39 cellular contexts compared by ENCODE assay signal in genomic region chr12:58190624-58191023, GRCh38.
"Had no signal": no experiment of that assay in that cellular context is flagged by ENCODE, and none has a peak within 500 bp of the region (broad histone marks: within the 10 kb centered on the region; RNA-seq: fewer than 3 reads in every experiment).

No MANE protein-coding gene starts in this region.

- H3K4me1 Mint-ChIP-seq: activated naive CD4-positive, alpha-beta T cell treated with anti-CD3 and anti-CD28 coated beads, Interleukin-2, amount 10 ng/mL, durations not matched to agents 7 days and 5 days; activated naive CD4-positive, alpha-beta T cell treated with anti-CD3 and anti-CD28 coated beads, Interleukin-2, amount 50 U/mL, for 24 hours; activated naive CD8-positive, alpha-beta T cell treated with anti-CD3 and anti-CD28 coated beads for 36 hours; activated naive CD8-positive, alpha-beta T cell treated with anti-CD3 and anti-CD28 coated beads, Interleukin-2, amount 10 ng/mL, durations not matched to agents 7 days and 5 days; activated naive CD8-positive, alpha-beta T cell treated with anti-CD3 and anti-CD28 coated beads, Interleukin-2, amount 50 U/mL, for 24 hours; activated T-helper 17 cell treated with anti-CD3 and anti-CD28 coated beads, Interleukin-2, amount 50 U/mL, for 72 hours; brain; central memory CD8-positive, alpha-beta T cell had no signal

- H3K27ac ChIP-seq: adrenal gland, ascending aorta, body of pancreas, brain microvascular endothelial cell, breast epithelium, cardiac muscle cell had no signal

- H3K36me3 Mint-ChIP-seq: activated naive CD4-positive, alpha-beta T cell treated with anti-CD3 and anti-CD28 coated beads, Interleukin-2, amount 10 ng/mL, durations not matched to agents 7 days and 5 days; activated naive CD4-positive, alpha-beta T cell treated with anti-CD3 and anti-CD28 coated beads, Interleukin-2, amount 50 U/mL, for 24 hours; activated naive CD4-positive, alpha-beta T cell treated with anti-CD3 and anti-CD28 coated beads, Interleukin-2, amount 50 U/mL, for 72 hours; activated naive CD8-positive, alpha-beta T cell treated with anti-CD3 and anti-CD28 coated beads for 36 hours; activated naive CD8-positive, alpha-beta T cell treated with anti-CD3 and anti-CD28 coated beads, Interleukin-2, amount 10 ng/mL, durations not matched to agents 7 days and 5 days had no signal

- H3K27ac Mint-ChIP-seq: activated naive CD4-positive, alpha-beta T cell treated with anti-CD3 and anti-CD28 coated beads for 36 hours; activated naive CD4-positive, alpha-beta T cell treated with anti-CD3 and anti-CD28 coated beads, Interleukin-2, amount 10 ng/mL, durations not matched to agents 7 days and 5 days; activated naive CD4-positive, alpha-beta T cell treated with anti-CD3 and anti-CD28 coated beads, Interleukin-2, amount 50 U/mL, for 24 hours; activated naive CD4-positive, alpha-beta T cell treated with anti-CD3 and anti-CD28 coated beads, Interleukin-2, amount 50 U/mL, for 72 hours; activated naive CD8-positive, alpha-beta T cell; activated naive CD8-positive, alpha-beta T cell treated with anti-CD3 and anti-CD28 coated beads for 36 hours; activated naive CD8-positive, alpha-beta T cell treated with anti-CD3 and anti-CD28 coated beads, Interleukin-2, amount 10 ng/mL, durations not matched to agents 7 days and 5 days; activated naive CD8-positive, alpha-beta T cell treated with anti-CD3 and anti-CD28 coated beads, Interleukin-2, amount 50 U/mL, for 24 hours; activated T-cell treated with anti-CD3 and anti-CD28 coated beads, Interleukin-2, amount 50 U/mL, for 24 hours; activated T-cell treated with anti-CD3 and anti-CD28 coated beads, Interleukin-2, amount 50 U/mL, for 72 hours; activated T-helper 1 cell treated with anti-CD3 and anti-CD28 coated beads, Interleukin-12 subunit alpha, Interleukin-12 subunit beta, Interleukin-2, Interleukin-4 antibody, amounts not matched to agents 30 ng/mL and 10 ng/mL and 1 ng/mL, durations not matched to agents 14 hours and 24 hours and 36 hours; activated T-helper 17 cell treated with anti-CD3 and anti-CD28 coated beads, Interleukin-2, amount 50 U/mL, for 72 hours; activated T-helper 2 cell treated with anti-CD3 and anti-CD28 coated beads, Interferon-gamma antibody, Interleukin-2, Interleukin-4, amounts not matched to agents 10 μg/mL and 5 μg/mL and 100 μg/mL, durations not matched to agents 14 hours and 24 hours and 36 hours; brain had no signal

- H3K27me3 Mint-ChIP-seq: activated naive CD4-positive, alpha-beta T cell treated with anti-CD3 and anti-CD28 coated beads, Interleukin-2, amount 10 ng/mL, durations not matched to agents 7 days and 5 days had no signal

- H3K9me3 ChIP-seq: adrenal gland, ascending aorta, body of pancreas had no signal

- H3K4me3 ChIP-seq: adrenal gland, ascending aorta, body of pancreas, breast epithelium, cardiac muscle cell had no signal

- DNase-seq: activated effector memory CD4-positive, alpha-beta T cell treated with anti-CD3 and anti-CD28 coated beads, Interleukin-2, amount 50 U/mL, for 16 hours; activated effector memory CD4-positive, alpha-beta T cell treated with Interleukin-2 at 50 U/mL for 16 hours; activated gamma-delta T cell; activated gamma-delta T cell treated with Interleukin-2 at 50 U/mL for 16 hours; activated naive CD4-positive, alpha-beta T cell; activated naive CD4-positive, alpha-beta T cell treated with anti-CD3 and anti-CD28 coated beads for 36 hours; activated naive CD4-positive, alpha-beta T cell treated with anti-CD3 and anti-CD28 coated beads, Interleukin-2, amount 10 ng/mL, durations not matched to agents 7 days and 5 days; activated naive CD4-positive, alpha-beta T cell treated with anti-CD3 and anti-CD28 coated beads, Interleukin-2, amount 50 U/mL, for 16 hours; activated naive CD4-positive, alpha-beta T cell treated with Interleukin-2 at 50 U/mL for 16 hours; activated naive CD8-positive, alpha-beta T cell treated with anti-CD3 and anti-CD28 coated beads for 36 hours; activated naive CD8-positive, alpha-beta T cell treated with anti-CD3 and anti-CD28 coated beads, Interleukin-2, amount 10 ng/mL, durations not matched to agents 7 days and 5 days; activated naive CD8-positive, alpha-beta T cell treated with anti-CD3 and anti-CD28 coated beads, Interleukin-2, amount 50 U/mL, for 24 hours; activated T-cell treated with anti-CD3 and anti-CD28 coated beads for 4 hours; activated T-cell treated with anti-CD3 and anti-CD28 coated beads, Interleukin-2, amount 50 U/mL, for 1 hour; activated T-cell treated with anti-CD3 and anti-CD28 coated beads, Interleukin-2, amount 50 U/mL, for 24 hours; activated T-cell treated with anti-CD3 and anti-CD28 coated beads, Interleukin-2, amount 50 U/mL, for 4 hours; activated T-cell treated with anti-CD3 and anti-CD28 coated beads, Interleukin-2, amount 50 U/mL, for 48 hours; activated T-cell treated with anti-CD3 and anti-CD28 coated beads, Interleukin-2, amount 50 U/mL, for 72 hours; adrenal gland; amniotic stem cell; amygdala; anterior cingulate cortex; aorta; body of pancreas; brain microvascular endothelial cell; caudate nucleus; central memory CD4-positive, alpha-beta T cell; cerebellar nuclear complex had no signal

- H3K9me3 Mint-ChIP-seq: activated naive CD8-positive, alpha-beta T cell treated with anti-CD3 and anti-CD28 coated beads, Interleukin-2, amount 10 ng/mL, durations not matched to agents 7 days and 5 days had no signal

- H3K27me3 ChIP-seq: adrenal gland, ascending aorta, body of pancreas, brain microvascular endothelial cell, breast epithelium, cardiac muscle cell had no signal

- H3K36me3 ChIP-seq: adrenal gland, ascending aorta, brain microvascular endothelial cell, breast epithelium, cardiac muscle cell had no signal

- H3K4me3 Mint-ChIP-seq: activated naive CD4-positive, alpha-beta T cell treated with anti-CD3 and anti-CD28 coated beads for 36 hours; activated naive CD4-positive, alpha-beta T cell treated with anti-CD3 and anti-CD28 coated beads, Interleukin-2, amount 10 ng/mL, durations not matched to agents 7 days and 5 days; activated naive CD4-positive, alpha-beta T cell treated with anti-CD3 and anti-CD28 coated beads, Interleukin-2, amount 50 U/mL, for 24 hours; activated naive CD8-positive, alpha-beta T cell; activated naive CD8-positive, alpha-beta T cell treated with anti-CD3 and anti-CD28 coated beads for 36 hours; activated naive CD8-positive, alpha-beta T cell treated with anti-CD3 and anti-CD28 coated beads, Interleukin-2, amount 10 ng/mL, durations not matched to agents 7 days and 5 days; activated naive CD8-positive, alpha-beta T cell treated with anti-CD3 and anti-CD28 coated beads, Interleukin-2, amount 50 U/mL, for 24 hours; activated T-cell treated with anti-CD3 and anti-CD28 coated beads, Interleukin-2, amount 50 U/mL, for 24 hours; activated T-cell treated with anti-CD3 and anti-CD28 coated beads, Interleukin-2, amount 50 U/mL, for 4 hours; activated T-cell treated with anti-CD3 and anti-CD28 coated beads, Interleukin-2, amount 50 U/mL, for 72 hours; activated T-helper 1 cell treated with anti-CD3 and anti-CD28 coated beads, Interleukin-12 subunit alpha, Interleukin-12 subunit beta, Interleukin-2, Interleukin-4 antibody, amounts not matched to agents 30 ng/mL and 10 ng/mL and 1 ng/mL, durations not matched to agents 14 hours and 24 hours and 36 hours; activated T-helper 17 cell treated with anti-CD3 and anti-CD28 coated beads, Interleukin-2, amount 50 U/mL, for 72 hours; brain; central memory CD8-positive, alpha-beta T cell had no signal

- H3K4me1 ChIP-seq: adrenal gland, ascending aorta, body of pancreas, breast epithelium had no signal

- ATAC-seq: activated naive CD4-positive, alpha-beta T cell treated with anti-CD3 and anti-CD28 coated beads, Interleukin-2, amount 50 U/mL, for 72 hours; activated naive CD8-positive, alpha-beta T cell treated with anti-CD3 and anti-CD28 coated beads, Interleukin-2, amount 50 U/mL, for 24 hours; activated T-cell treated with anti-CD3 and anti-CD28 coated beads, Interleukin-2, amount 50 U/mL, for 4 hours; activated T-cell treated with anti-CD3 and anti-CD28 coated beads, Interleukin-2, amount 50 U/mL, for 72 hours; activated T-helper 17 cell treated with anti-CD3 and anti-CD28 coated beads, Interleukin-2, amount 50 U/mL, for 72 hours; body of pancreas had no signal
